26 cellular contexts compared by ENCODE assay signal in the genomic region with DNA sequence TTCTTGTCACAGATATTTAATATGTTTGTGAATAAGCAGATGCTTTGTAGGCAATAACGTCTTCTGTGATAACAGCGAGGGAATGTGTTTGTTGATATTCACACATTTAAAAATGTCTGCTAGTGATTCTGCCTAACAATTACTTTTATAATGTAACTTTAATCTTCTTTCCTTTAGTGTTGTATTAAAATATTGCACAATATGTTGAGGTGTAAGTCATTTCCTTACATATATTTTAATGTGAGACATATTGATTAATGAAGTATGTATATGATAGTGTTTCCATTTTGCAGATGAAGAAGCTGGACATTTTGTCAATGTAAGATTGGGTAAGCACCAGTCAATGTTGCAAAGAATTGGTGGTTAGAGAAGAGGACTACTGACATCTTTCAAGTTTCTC.
DNase-seq lines count a peak whose midpoint lies in the region; ATAC-seq, FAIRE-seq and TF ChIP-seq lines count a peak whose summit lies in the region.
"Had no signal": no experiment of that assay in that cellular context is flagged by ENCODE, and none has a peak within 500 bp of the region (broad histone marks: within the 10 kb centered on the region; RNA-seq: fewer than 3 reads in every experiment).

No MANE protein-coding gene starts in this region.

- WGBS in IMR-90 (ENCODE audit: extremely low coverage in 2 of 2, insufficient read length in 1 of 2), 2 experiments, result no CpG with 5 or more reads among the region's 2 CpGs
- WGBS in K562 (ENCODE audit: insufficient coverage, low coverage, missing lambda C conversion rate), result 0% methylated on average over 2 of the region's 2 CpGs

- H2AFZ ChIP-seq in IMR-90 (replicated peaks; ENCODE audit: low read length, poor library complexity), result no peak overlapping the region
- H2AFZ ChIP-seq in Loucy (ENCODE audit: low read length), result 0 out of 2 replicates have a peak overlapping the region, but pooled peaks have one; percentile 27
- no peak overlapping the region for H2AFZ ChIP-seq in K562 (ENCODE audit: low read depth, low read length)

- H2BK5ac ChIP-seq in IMR-90 (ENCODE audit: low read depth, low read length, poor library complexity, severe bottlenecking), result no peak overlapping the region

- H3K36me3 Mint-ChIP-seq in osteocyte (ENCODE audit: unreplicated experiment), result no peaks in the 10 kb centered on the region
- H3K36me3 Mint-ChIP-seq: CD14-positive monocyte; CD4-positive, alpha-beta memory T cell; CD4-positive, CD25-positive, alpha-beta regulatory T cell; CD8-positive, alpha-beta memory T cell had no signal

- no peaks in the 10 kb centered on the region for H3K9me2 ChIP-seq in Loucy (replicated peaks; ENCODE audit: low read depth, low read length)

- no peak overlapping the region for H3K9ac ChIP-seq in IMR-90 (ENCODE audit: low read depth, low read length)
- H3K9ac ChIP-seq in Loucy (ENCODE audit: low read depth, low read length, poor library complexity, severe bottlenecking), result no peak overlapping the region
- no peak overlapping the region for H3K9ac ChIP-seq in K562 (ENCODE audit: insufficient read depth in 1 of 2, low read depth in 2 of 2, low read length in 2 of 2)
- H3K9ac ChIP-seq: BLaER1 had no signal

- FAIRE-seq in K562 (lab: Jason Lieb, UNC), result no peak
- FAIRE-seq: A204.1, GM12878, GM12892, GM18507 had no signal

- TF ChIP-seq CTCF in IMR-90 (conservative IDR thresholded peaks at IDR 0.05; ENCODE audit: low read depth, low read length) (no peak), Loucy (conservative IDR thresholded peaks at IDR 0.05; ENCODE audit: low read length) (no peak), K562 (IDR thresholded peaks at IDR 0.05 in 2 of 3, conservative IDR thresholded peaks at IDR 0.05 in 1 of 3; ENCODE audit: insufficient read depth in 2 of 3, low read depth in 1 of 3, low read length in 3 of 3) (no peak), lower lobe of right lung (IDR thresholded peaks at IDR 0.05) (no peak), osteocyte (IDR thresholded peaks at IDR 0.05) (no peak)

- no peak overlapping the region for H3K18ac ChIP-seq in IMR-90 (ENCODE audit: low read depth, low read length)

- no peak overlapping the region for H3K23ac ChIP-seq in IMR-90 (ENCODE audit: low read depth, low read length)

- no peak overlapping the region for H2BK15ac ChIP-seq in IMR-90 (ENCODE audit: low read depth, low read length)

- H3K9me3 ChIP-seq in IMR-90 (ENCODE audit: control insufficient read depth, insufficient read depth, low read length) (no peaks in the 10 kb centered on the region), Loucy (ENCODE audit: insufficient read depth, low read depth, low read length) (no peaks in the 10 kb centered on the region), K562 (replicated peaks; ENCODE audit: control insufficient read depth, insufficient read depth, low read depth, low read length) (no peaks in the 10 kb centered on the region), lower lobe of right lung (no peaks in the 10 kb centered on the region)
- H3K9me3 ChIP-seq: BE2C, BLaER1 had no signal

- H3K4me1 ChIP-seq in IMR-90 (ENCODE audit: control insufficient read depth, insufficient read depth, low read length) (no peaks in the 10 kb centered on the region; the same call in 1 of the 2 replicates), Loucy (ENCODE audit: insufficient read depth, low read length, poor library complexity, severe bottlenecking) (no peaks in the 10 kb centered on the region), K562 (replicated peaks in 1 of 2; ENCODE audit: control insufficient read depth in 2 of 2, insufficient read depth in 2 of 2, low read length in 2 of 2) (no peaks in the 10 kb centered on the region), lower lobe of right lung (no peaks in the 10 kb centered on the region)
- H3K4me1 ChIP-seq: BE2C, BLaER1 had no signal

- H4K20me1 ChIP-seq in IMR-90 (ENCODE audit: insufficient read depth, low read length) (no peaks in the 10 kb centered on the region), Loucy (ENCODE audit: insufficient read depth, low read length, poor library complexity, severe bottlenecking) (no peaks in the 10 kb centered on the region), K562 (replicated peaks; ENCODE audit: control insufficient read depth, insufficient read depth, low read length) (no peaks in the 10 kb centered on the region)
- H4K20me1 ChIP-seq: BLaER1 had no signal

- H3K4me3 Mint-ChIP-seq in osteocyte (ENCODE audit: unreplicated experiment), result no peak overlapping the region
- H3K4me3 Mint-ChIP-seq: CD14-positive monocyte; CD4-positive, alpha-beta memory T cell; CD4-positive, CD25-positive, alpha-beta regulatory T cell; CD8-positive, alpha-beta memory T cell had no signal

- no peak overlapping the region for H3K56ac ChIP-seq in IMR-90 (ENCODE audit: extremely low read depth, insufficient read depth, low read length)

- CTCF ChIA-PET in IMR-90 (lab: Yijun Ruan, JAX), result no interaction called here
- CTCF ChIA-PET in K562 (lab: Yijun Ruan, JAX; ENCODE audit: low intra/inter-chr PET ratio), result no interaction called here

- no peaks in the 10 kb centered on the region for H3F3A ChIP-seq in Loucy (ENCODE audit: low read depth)

- no peak overlapping the region for H2AK9ac ChIP-seq in IMR-90 (replicated peaks; ENCODE audit: low read depth, low read length, poor library complexity)

- no peaks in the 10 kb centered on the region for H3K27me3 ChIP-seq in IMR-90 (ENCODE audit: control insufficient read depth, insufficient read depth, low read length)
- H3K27me3 ChIP-seq in Loucy (ENCODE audit: insufficient read depth, low read length, poor library complexity, severe bottlenecking), result no peaks in the 10 kb centered on the region
- no peaks in the 10 kb centered on the region for H3K27me3 ChIP-seq in K562 (ENCODE audit: control insufficient read depth in 2 of 2, insufficient read depth in 2 of 2, low read length in 2 of 2)
- no peaks in the 10 kb centered on the region for H3K27me3 ChIP-seq in lower lobe of right lung (ENCODE audit: low read depth)
- H3K27me3 ChIP-seq: BE2C, BLaER1 had no signal

- no peaks in the 10 kb centered on the region for H3K27me3 Mint-ChIP-seq in osteocyte (ENCODE audit: unreplicated experiment)
- H3K27me3 Mint-ChIP-seq: CD4-positive, alpha-beta memory T cell; CD4-positive, CD25-positive, alpha-beta regulatory T cell; CD8-positive, alpha-beta memory T cell had no signal

- no peaks in the 10 kb centered on the region for H3K9me1 ChIP-seq in IMR-90 (ENCODE audit: insufficient read depth, low read length)
- no peaks in the 10 kb centered on the region for H3K9me1 ChIP-seq in K562 (ENCODE audit: control insufficient read depth, insufficient read depth, low read length)

- no peak overlapping the region for H4K8ac ChIP-seq in IMR-90 (ENCODE audit: low read depth in 2 of 2, low read length in 2 of 2)

- H3K79me1 ChIP-seq in IMR-90 (ENCODE audit: low read depth in 1 of 2, low read length in 2 of 2), result no peaks in the 10 kb centered on the region

- no peak overlapping the region for H3K4ac ChIP-seq in IMR-90 (ENCODE audit: low read depth, low read length)

- H2AK5ac ChIP-seq in IMR-90 (ENCODE audit: low read depth, low read length), result no peak overlapping the region

- in situ Hi-C loops in IMR-90 (cut with MboI; ENCODE audit: low sequenced_read_pairs), result no loop called here
- in situ Hi-C loops in K562 (cut with MboI), result no loop called here

- intact Hi-C loops in IMR-90 (cut with micrococcal nuclease), result no loop called here
- intact Hi-C loops in K562 (cut with micrococcal nuclease), result no loop called here
- intact Hi-C loops in lower lobe of right lung (cut with DNase I), result no loop called here

- H3K36me3 ChIP-seq in IMR-90 (ENCODE audit: control insufficient read depth, insufficient read depth, low read length), result no peaks in the 10 kb centered on the region
- no peaks in the 10 kb centered on the region for H3K36me3 ChIP-seq in Loucy (ENCODE audit: insufficient read depth, low read length)
- no peaks in the 10 kb centered on the region for H3K36me3 ChIP-seq in K562 (ENCODE audit: control insufficient read depth, insufficient read depth, low read length)
- H3K36me3 ChIP-seq in lower lobe of right lung, result no peaks in the 10 kb centered on the region
- H3K36me3 ChIP-seq: BE2C, BLaER1 had no signal

- no peak overlapping the region for H2BK20ac ChIP-seq in IMR-90 (ENCODE audit: low read depth, low read length)

- H3K27ac ChIP-seq in IMR-90 (ENCODE audit: insufficient read depth, low read length) (no peak overlapping the region), K562 (ENCODE audit: extremely low read depth, low read depth, low read length) (no peak overlapping the region), lower lobe of right lung (no peak overlapping the region)
- H3K27ac ChIP-seq: BLaER1 had no signal

- no peak for ATAC-seq in IMR-90 (ENCODE audit: low read depth)
- ATAC-seq in K562, result no peak
- no peak for ATAC-seq in lower lobe of right lung
- ATAC-seq: GM12878 had no signal

- DNase-seq in IMR-90 (no peak), K562 (ENCODE audit: extremely low read depth in 1 of 4, low spot score in 3 of 4) (no peak), lower lobe of right lung (no peak), osteocyte (ENCODE audit: extremely low spot score, unreplicated experiment) (no peak)
- DNase-seq: 8988T; ACHN; BE2C; C1 segment of cervical spinal cord; CD4-positive, alpha-beta memory T cell; CD4-positive, CD25-positive, alpha-beta regulatory T cell; CD8-positive, alpha-beta memory T cell; COR-L47; DMS 273 treated with DMSO at 0.1 percent for 48 hours; DMS153; DMS53; DMS79; DND-41; EL; GDM1 had no signal

- H3K27ac Mint-ChIP-seq in osteocyte (ENCODE audit: unreplicated experiment), result no peak overlapping the region
- H3K27ac Mint-ChIP-seq: CD14-positive monocyte; CD4-positive, alpha-beta memory T cell; CD4-positive, CD25-positive, alpha-beta regulatory T cell; CD8-positive, alpha-beta memory T cell had no signal

- no peaks in the 10 kb centered on the region for H3K9me3 Mint-ChIP-seq in osteocyte (ENCODE audit: unreplicated experiment)

- H3K14ac ChIP-seq in IMR-90 (replicated peaks; ENCODE audit: low read depth, low read length), result no peak overlapping the region

- no peak for TF ChIP-seq RAD21 in IMR-90 (IDR thresholded peaks at IDR 0.05; ENCODE audit: low read length)
- no peak for TF ChIP-seq RAD21 in K562 (CRISPR knock-in tag; conservative IDR thresholded peaks at IDR 0.05 in 1 of 2, IDR thresholded peaks at IDR 0.05 in 1 of 2)

- H3K4me3 ChIP-seq in IMR-90 (ENCODE audit: insufficient read depth, low read depth, low read length) (no peak overlapping the region), Loucy (ENCODE audit: low read length, poor library complexity, severe bottlenecking) (no peak overlapping the region), K562 (no peak overlapping the region), lower lobe of right lung (no peak overlapping the region)
- H3K4me3 ChIP-seq: BLaER1, GM12878 had no signal

- H4K91ac ChIP-seq in IMR-90 (ENCODE audit: insufficient read depth, low read depth, low read length), result no peak overlapping the region

- dilution Hi-C loops in IMR-90 (cut with HindIII; ENCODE audit: low sequenced_read_pairs, unreplicated experiment), result no loop called here

- H3K4me2 ChIP-seq in IMR-90 (ENCODE audit: low read depth, low read length) (no peak overlapping the region), Loucy (ENCODE audit: low read depth, low read length, poor library complexity, severe bottlenecking) (no peak overlapping the region), K562 (ENCODE audit: insufficient read depth, low read length) (no peak overlapping the region)
- H3K4me2 ChIP-seq: BLaER1 had no signal

- no peak for TF ChIP-seq EP300 in K562 (IDR thresholded peaks at IDR 0.05; ENCODE audit: low read length)

- H4K5ac ChIP-seq in IMR-90 (ENCODE audit: low read depth, low read length), result no peak overlapping the region

- H3K79me2 ChIP-seq in Loucy (ENCODE audit: insufficient read depth, low read length), result no peaks in the 10 kb centered on the region
- no peaks in the 10 kb centered on the region for H3K79me2 ChIP-seq in K562 (ENCODE audit: control insufficient read depth, insufficient read depth, low read length)

- no TSS peak for BruUV-seq in IMR-90 (replicated peaks; lab: Mats Ljungman, UMichigan)
- BruUV-seq in K562 (replicated peaks; lab: Mats Ljungman, UMichigan), result no TSS peak

- TF ChIP-seq POLR2A in IMR-90 (IDR thresholded peaks at IDR 0.05; ENCODE audit: low read depth, low read length), result no peak
- TF ChIP-seq POLR2A in K562 (conservative IDR thresholded peaks at IDR 0.05), result no peak

- no peak overlapping the region for H2BK120ac ChIP-seq in IMR-90 (ENCODE audit: low read depth, low read length)

- POLR2A ChIA-PET in IMR-90 (lab: Charles Lee; ENCODE audit: unreplicated experiment), result no interaction called here
- POLR2A ChIA-PET in K562 (lab: Yijun Ruan, JAX), result no interaction called here

- peaks cover 3% of the 10 kb centered on the region for H3K4me1 Mint-ChIP-seq in osteocyte (ENCODE audit: unreplicated experiment)
- H3K4me1 Mint-ChIP-seq: CD14-positive monocyte; CD4-positive, alpha-beta memory T cell; CD4-positive, CD25-positive, alpha-beta regulatory T cell; CD8-positive, alpha-beta memory T cell had no signal
